ENCODE assay signal across 1 cellular context in the genomic region with DNA sequence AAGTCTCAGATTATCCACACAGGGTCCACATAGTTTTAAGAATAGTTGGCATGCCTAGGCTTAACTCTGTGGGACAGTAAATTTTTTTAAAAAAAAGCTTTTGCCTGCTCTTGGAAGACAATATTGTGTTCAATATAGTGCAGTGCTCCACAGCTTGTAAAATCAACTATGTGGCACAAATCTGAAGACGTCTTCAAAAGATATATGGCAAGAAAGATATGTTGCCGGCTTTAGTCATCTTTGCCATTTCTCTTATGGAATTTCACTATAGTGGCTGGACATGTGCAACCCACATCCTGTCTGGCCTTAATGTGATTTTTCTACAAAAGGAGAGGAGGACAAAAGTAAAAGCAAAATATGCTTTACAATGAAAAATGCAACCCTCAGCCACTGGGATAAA.
TF ChIP-seq lines count a peak whose summit lies in the region.

No MANE protein-coding gene starts in this region.

TF ChIP-seq in IMR-90, 13 proteins besides CTCF, POLR2A, EP300 and RAD21 (continued from another document):
- no peak for TF ChIP-seq MXI1 (IDR thresholded peaks at IDR 0.05; ENCODE audit: borderline replicate concordance, low read depth, low read length)
- no peak for TF ChIP-seq FOS (IDR thresholded peaks at IDR 0.05; ENCODE audit: low read depth, low read length)
- TF ChIP-seq, protein P1, sequence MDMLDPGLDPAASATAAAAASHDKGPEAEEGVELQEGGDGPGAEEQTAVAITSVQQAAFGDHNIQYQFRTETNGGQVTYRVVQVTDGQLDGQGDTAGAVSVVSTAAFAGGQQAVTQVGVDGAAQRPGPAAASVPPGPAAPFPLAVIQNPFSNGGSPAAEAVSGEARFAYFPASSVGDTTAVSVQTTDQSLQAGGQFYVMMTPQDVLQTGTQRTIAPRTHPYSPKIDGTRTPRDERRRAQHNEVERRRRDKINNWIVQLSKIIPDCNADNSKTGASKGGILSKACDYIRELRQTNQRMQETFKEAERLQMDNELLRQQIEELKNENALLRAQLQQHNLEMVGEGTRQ (IDR thresholded peaks at IDR 0.05; ENCODE audit: low read depth, low read length) = no peak
- no peak for TF ChIP-seq CEBPB (IDR thresholded peaks at IDR 0.05; ENCODE audit: low read depth, low read length)
TF ChIP-seq in IMR-90: peak in this region for 0.
